In genomic region chr1:90394247-90394646, GRCh38 we compare ENCODE assay signal across 30 cellular contexts.
DNase-seq lines count a peak whose midpoint lies in the region; ATAC-seq, FAIRE-seq and TF ChIP-seq lines count a peak whose summit lies in the region.
"Had no signal": no experiment of that assay in that cellular context is flagged by ENCODE, and none has a peak within 500 bp of the region (broad histone marks: within the 10 kb centered on the region; RNA-seq: fewer than 3 reads in every experiment).

No MANE protein-coding gene starts in this region.

- H2BK20ac ChIP-seq in H1 (ENCODE audit: low read length), result no peak overlapping the region

- intact Hi-C loops in activated CD4-positive, alpha-beta T cell treated with anti-CD3 and anti-CD28 coated beads, Interleukin-2, amount 10 ng/mL, durations not matched to agents 24 days and 14 days (cut with micrococcal nuclease), result no loop called here
- intact Hi-C loops in thyroid gland (cut with DNase I), result no loop called here

- H3K18ac ChIP-seq in H1 (ENCODE audit: extremely low read depth, low read length), result no peak overlapping the region

- no peak overlapping the region for H2BK5ac ChIP-seq in H1 (ENCODE audit: low read depth, low read length)

- H4K91ac ChIP-seq in H1 (replicated peaks; ENCODE audit: insufficient read length, low read length), result no peak overlapping the region

- H3K36me3 ChIP-seq in H1 (ENCODE audit: control insufficient read depth in 2 of 4, insufficient read depth in 4 of 4, low read length in 3 of 4) (no peaks in the 10 kb centered on the region), thyroid gland (no peaks in the 10 kb centered on the region)
- H3K36me3 ChIP-seq: Peyer's patch, SJCRH30, transverse colon had no signal

- H3K4me2 ChIP-seq in H1 (ENCODE audit: insufficient read depth in 1 of 2, low read depth in 2 of 2, low read length in 2 of 2), result no peak overlapping the region

- TF ChIP-seq EP300 in H1 (IDR thresholded peaks at IDR 0.05; ENCODE audit: borderline replicate concordance in 1 of 2, low read depth in 2 of 2, low read length in 2 of 2), result no peak

- no peak overlapping the region for H2AFZ ChIP-seq in H1 (ENCODE audit: low read length)

- H3K27ac ChIP-seq in H1 (ENCODE audit: low read depth, low read length) (no peak overlapping the region), thyroid gland (no peak overlapping the region)
- H3K27ac ChIP-seq: epithelial cell of prostate, Peyer's patch, SJCRH30, transverse colon had no signal

- CTCF ChIA-PET in H1 (lab: Charles Lee; ENCODE audit: partially characterized antibody), result interaction anchor here (1.0 kb wide), 2 partner anchors 185 to 347 kb away, joined by 3 read pairs; no protein-coding TSS in a partner anchor

- no peaks in the 10 kb centered on the region for H3K9me3 ChIP-seq in H1 (ENCODE audit: insufficient read depth in 2 of 2, low read depth in 1 of 2, low read length in 1 of 2)
- H3K9me3 ChIP-seq in thyroid gland, result no peaks in the 10 kb centered on the region
- H3K9me3 ChIP-seq: Peyer's patch, SJCRH30, transverse colon had no signal

- no peak overlapping the region for H3K9ac ChIP-seq in H1 (replicated peaks in 1 of 4; ENCODE audit: extremely low read depth in 1 of 4, low read depth in 3 of 4, low read length in 3 of 4)

- H3K27me3 ChIP-seq in H1 (replicated peaks in 1 of 4; ENCODE audit: control insufficient read depth in 3 of 4, extremely low read depth in 1 of 4, insufficient read depth in 3 of 4, low read length in 3 of 4) (no peaks in the 10 kb centered on the region), thyroid gland (no peaks in the 10 kb centered on the region)
- H3K27me3 ChIP-seq: Peyer's patch, SJCRH30, transverse colon had no signal

- H3K4me3 ChIP-seq in H1 (ENCODE audit: extremely low read depth in 1 of 4, insufficient read depth in 2 of 4, low read depth in 3 of 4, low read length in 4 of 4) (no peak overlapping the region), thyroid gland (replicated peaks in 1 of 3) (no peak overlapping the region)
- H3K4me3 ChIP-seq: Peyer's patch, SJCRH30, transverse colon had no signal

- POLR2A ChIA-PET in H1 (lab: Charles Lee; ENCODE audit: partially characterized antibody), result no interaction called here

- H3K14ac ChIP-seq in H1 (ENCODE audit: insufficient read length), result no peak overlapping the region

- no peaks in the 10 kb centered on the region for H3K79me2 ChIP-seq in H1 (ENCODE audit: control insufficient read depth in 1 of 2, insufficient read depth in 2 of 2, low read length in 2 of 2)

- no peak overlapping the region for H4K5ac ChIP-seq in H1 (ENCODE audit: insufficient read length, low read depth, low read length)

- peak; percentile 14 for DNase-seq in activated CD4-positive, alpha-beta T cell treated with anti-CD3 and anti-CD28 coated beads, Interleukin-2, amount 10 ng/mL, durations not matched to agents 24 days and 14 days
- DNase-seq in activated CD4-positive, alpha-beta T cell treated with anti-CD3 and anti-CD28 coated beads, Interleukin-2, amount 50 U/mL, for 4 hours, result no peak
- peak; percentile 27 for DNase-seq in NCI-H510A treated with DMSO at 0.1 percent for 48 hours (lab: John Stamatoyannopoulos, UW)
- DNase-seq in H1 (ENCODE audit: low read depth in 1 of 2, low spot score in 2 of 2), result no peak
- peak; percentile 18 to 21 for DNase-seq in thyroid gland
- DNase-seq in cortex of kidney (lab: John Stamatoyannopoulos, UW), result no peak
- no peak for DNase-seq in OCI-M2 (lab: John Stamatoyannopoulos, UW; ENCODE audit: unreplicated experiment)
- DNase-seq: activated CD4-positive, CD25-positive, alpha-beta regulatory T cell treated with anti-CD3 and anti-CD28 coated beads, Interleukin-2, amount 50 U/mL, for 72 hours; activated CD8-positive, alpha-beta T cell treated with anti-CD3 and anti-CD28 coated beads for 36 hours; CD8-positive, alpha-beta memory T cell; DMS 273 treated with DMSO at 0.1 percent for 48 hours; effector CD4-positive, alpha-beta T cell; HCEC 1CT; natural killer cell; NCI-H2029 treated with DMSO at 0.1 percent for 48 hours; occipital lobe; Peyer's patch; retina; SJCRH30; transverse colon had no signal

- no peak overlapping the region for H2BK12ac ChIP-seq in H1 (ENCODE audit: low read depth, low read length)

- no peak overlapping the region for H2AK5ac ChIP-seq in H1 (ENCODE audit: low read depth, low read length)

- no peak for ATAC-seq in GM19351 (IDR thresholded peaks at IDR 0.05; ENCODE audit: unreplicated experiment)
- ATAC-seq: activated CD8-positive, alpha-beta T cell treated with anti-CD3 and anti-CD28 coated beads for 36 hours; activated T-helper 17 cell treated with anti-CD3 and anti-CD28 coated beads, Interleukin-2, amount 50 U/mL, for 72 hours; natural killer cell had no signal

- H3K36me3 Mint-ChIP-seq in activated CD4-positive, alpha-beta T cell treated with anti-CD3 and anti-CD28 coated beads, Interleukin-2, amount 10 ng/mL, durations not matched to agents 24 days and 14 days (ENCODE audit: low read depth), result no peaks in the 10 kb centered on the region
- H3K36me3 Mint-ChIP-seq: activated naive CD4-positive, alpha-beta T cell treated with anti-CD3 and anti-CD28 coated beads, Interleukin-2, amount 50 U/mL, for 24 hours; CD8-positive, alpha-beta memory T cell; natural killer cell had no signal

- FAIRE-seq in H1 (lab: Jason Lieb, UNC), result no peak
- FAIRE-seq: A204.1, bronchial epithelial cell, GM19239, islet of Langerhans had no signal

- no peak overlapping the region for H3K4me3 Mint-ChIP-seq in activated CD4-positive, alpha-beta T cell treated with anti-CD3 and anti-CD28 coated beads, Interleukin-2, amount 10 ng/mL, durations not matched to agents 24 days and 14 days
- H3K4me3 Mint-ChIP-seq: activated CD8-positive, alpha-beta T cell treated with anti-CD3 and anti-CD28 coated beads for 36 hours; activated naive CD4-positive, alpha-beta T cell treated with anti-CD3 and anti-CD28 coated beads, Interleukin-2, amount 50 U/mL, for 24 hours; activated T-helper 17 cell treated with anti-CD3 and anti-CD28 coated beads, Interleukin-2, amount 50 U/mL, for 72 hours; B cell; CD8-positive, alpha-beta memory T cell; natural killer cell; T-helper 1 cell treated with Interleukin-12 subunit alpha and Interleukin-12 subunit beta and Interleukin-4 antibody, amounts not matched to agents 30 μg/mL and 1 μg/mL, for 36 hours had no signal

- no peaks in the 10 kb centered on the region for H3K27me3 Mint-ChIP-seq in activated CD4-positive, alpha-beta T cell treated with anti-CD3 and anti-CD28 coated beads, Interleukin-2, amount 10 ng/mL, durations not matched to agents 24 days and 14 days
- H3K27me3 Mint-ChIP-seq: activated CD8-positive, alpha-beta T cell treated with anti-CD3 and anti-CD28 coated beads for 36 hours; activated T-helper 17 cell treated with anti-CD3 and anti-CD28 coated beads, Interleukin-2, amount 50 U/mL, for 72 hours; B cell had no signal

- H3K23me2 ChIP-seq in H1 (ENCODE audit: low read depth, low read length), result no peaks in the 10 kb centered on the region

- no peak overlapping the region for H3K56ac ChIP-seq in H1 (replicated peaks; ENCODE audit: insufficient read length, low read depth, low read length)

- no peak for TF ChIP-seq RAD21 in H1 (IDR thresholded peaks at IDR 0.05 in 1 of 2, conservative IDR thresholded peaks at IDR 0.05 in 1 of 2; ENCODE audit: low read depth in 2 of 2, low read length in 2 of 2)

- H3K4me1 ChIP-seq in H1 (replicated peaks in 1 of 4; ENCODE audit: control insufficient read depth in 3 of 4, insufficient read depth in 4 of 4, low read length in 3 of 4) (no peaks in the 10 kb centered on the region), thyroid gland (peaks cover 0 to 5% of the 10 kb centered on the region in 2 donors)
- H3K4me1 ChIP-seq: Peyer's patch, SJCRH30, transverse colon had no signal

- no peak overlapping the region for H2BK15ac ChIP-seq in H1 (ENCODE audit: low read length)

- no peaks in the 10 kb centered on the region for H4K20me1 ChIP-seq in H1 (replicated peaks in 1 of 2; ENCODE audit: control insufficient read depth in 1 of 2, insufficient read depth in 2 of 2, low read length in 2 of 2)

- TF ChIP-seq POLR2A in H1 (IDR thresholded peaks at IDR 0.05; ENCODE audit: control extremely low read depth in 1 of 2, low read depth in 2 of 2, low read length in 2 of 2) (no peak), thyroid gland (IDR thresholded peaks at IDR 0.05) (no peak)

- H3K9me3 Mint-ChIP-seq in activated CD4-positive, alpha-beta T cell treated with anti-CD3 and anti-CD28 coated beads, Interleukin-2, amount 10 ng/mL, durations not matched to agents 24 days and 14 days, result no peaks in the 10 kb centered on the region
- H3K9me3 Mint-ChIP-seq: activated CD8-positive, alpha-beta T cell treated with anti-CD3 and anti-CD28 coated beads for 36 hours; activated naive CD4-positive, alpha-beta T cell treated with anti-CD3 and anti-CD28 coated beads, Interleukin-2, amount 50 U/mL, for 24 hours; activated T-helper 17 cell treated with anti-CD3 and anti-CD28 coated beads, Interleukin-2, amount 50 U/mL, for 72 hours; T-helper 1 cell treated with Interleukin-12 subunit alpha and Interleukin-12 subunit beta and Interleukin-4 antibody, amounts not matched to agents 30 μg/mL and 1 μg/mL, for 36 hours had no signal

- H3K4me1 Mint-ChIP-seq in activated CD4-positive, alpha-beta T cell treated with anti-CD3 and anti-CD28 coated beads, Interleukin-2, amount 10 ng/mL, durations not matched to agents 24 days and 14 days, result no peaks in the 10 kb centered on the region
- H3K4me1 Mint-ChIP-seq: activated naive CD4-positive, alpha-beta T cell treated with anti-CD3 and anti-CD28 coated beads, Interleukin-2, amount 50 U/mL, for 24 hours; activated T-helper 17 cell treated with anti-CD3 and anti-CD28 coated beads, Interleukin-2, amount 50 U/mL, for 72 hours; B cell; CD8-positive, alpha-beta memory T cell; natural killer cell had no signal

- no peak overlapping the region for H4K8ac ChIP-seq in H1 (ENCODE audit: extremely low read depth, insufficient read depth, low read length)

- TF ChIP-seq CTCF in H1 (IDR thresholded peaks at IDR 0.05; ENCODE audit: control extremely low read depth in 1 of 3, insufficient read depth in 1 of 3, low read depth in 1 of 3, low read length in 3 of 3), result no peak
- no peak for TF ChIP-seq CTCF in thyroid gland (IDR thresholded peaks at IDR 0.05)

- H2BK120ac ChIP-seq in H1 (replicated peaks; ENCODE audit: low read depth, low read length), result no peak overlapping the region

- H3K27ac Mint-ChIP-seq in activated CD4-positive, alpha-beta T cell treated with anti-CD3 and anti-CD28 coated beads, Interleukin-2, amount 10 ng/mL, durations not matched to agents 24 days and 14 days, result no peak overlapping the region
- H3K27ac Mint-ChIP-seq: activated CD8-positive, alpha-beta T cell treated with anti-CD3 and anti-CD28 coated beads for 36 hours; activated naive CD4-positive, alpha-beta T cell treated with anti-CD3 and anti-CD28 coated beads, Interleukin-2, amount 50 U/mL, for 24 hours; activated T-helper 17 cell treated with anti-CD3 and anti-CD28 coated beads, Interleukin-2, amount 50 U/mL, for 72 hours; B cell; CD8-positive, alpha-beta memory T cell; natural killer cell; T-helper 1 cell treated with Interleukin-12 subunit alpha and Interleukin-12 subunit beta and Interleukin-4 antibody, amounts not matched to agents 30 μg/mL and 1 μg/mL, for 36 hours had no signal

- 97% methylated on average over 2 of the region's 2 CpGs; no CpG with 5 or more reads in 1 of the 2 experiments for WGBS in H1 (ENCODE audit: extremely low coverage in 1 of 2, insufficient coverage in 1 of 2, insufficient read length in 1 of 2, insufficient replicate concordance in 2 of 2, low coverage in 1 of 2, low lambda C conversion rate in 2 of 2, missing lambda C conversion rate in 1 of 2), 2 experiments
- 75 to 77% methylated on average over 2 of the region's 2 CpGs for WGBS in thyroid gland, 2 donors

- no peak overlapping the region for H3K23ac ChIP-seq in H1 (ENCODE audit: insufficient read length)

- H3K79me1 ChIP-seq in H1 (ENCODE audit: low read depth, low read length), result no peaks in the 10 kb centered on the region

- no peak overlapping the region for H3K4ac ChIP-seq in H1 (replicated peaks; ENCODE audit: insufficient read length, low read depth, low read length)

Comparison
In these comparisons a context has a peak if more than half of its experiments do, and no peak if none do; other contexts are left out.
1. DNase-seq: peak in activated CD4-positive, alpha-beta T cell treated with anti-CD3 and anti-CD28 coated beads, Interleukin-2, amount 10 ng/mL, durations not matched to agents 24 days and 14 days (single experiment), NCI-H510A treated with DMSO at 0.1 percent for 48 hours (single experiment) and thyroid gland (2 of 2); none in activated CD4-positive, alpha-beta T cell treated with anti-CD3 and anti-CD28 coated beads, Interleukin-2, amount 50 U/mL, for 4 hours (0 of 2), H1 (0 of 2), cortex of kidney (single experiment) and OCI-M2 (single experiment).